Comparison of ENCODE assay signal across 16 cellular contexts in genomic region chr14:101200008-101200649, GRCh38.
"Had no signal": no experiment of that assay in that cellular context is flagged by ENCODE, and none has a peak within 500 bp of the region (broad histone marks: within the 10 kb centered on the region; RNA-seq: fewer than 3 reads in every experiment).

No MANE protein-coding gene starts in this region.

- H3K4me1 Mint-ChIP-seq: activated B cell treated with CpG ODN at 0.5 μM for 24 hours; activated CD4-positive, alpha-beta T cell treated with anti-CD3 and anti-CD28 coated beads, Interleukin-2, amount 10 ng/mL, durations not matched to agents 7 days and 5 days; activated naive CD8-positive, alpha-beta T cell treated with anti-CD3 and anti-CD28 coated beads for 36 hours had no signal

- H3K36me3 ChIP-seq: breast epithelium, heart left ventricle, prostate gland, right lobe of liver, upper lobe of right lung had no signal

- DNase-seq: activated B cell treated with CpG ODN at 0.5 μM for 24 hours; activated CD4-positive, alpha-beta T cell treated with anti-CD3 and anti-CD28 coated beads, Interleukin-2, amount 10 ng/mL, durations not matched to agents 7 days and 5 days; activated gamma-delta T cell; activated naive CD8-positive, alpha-beta T cell treated with anti-CD3 and anti-CD28 coated beads for 36 hours; activated T-cell treated with anti-CD3 and anti-CD28 coated beads, Interleukin-2, amount 50 U/mL, for 24 hours; anterior cingulate cortex; foreskin melanocyte; midbrain; stimulated activated CD4-positive, alpha-beta T cell treated with anti-CD3 and anti-CD28 coated beads, Interleukin-12 subunit alpha, Interleukin-12 subunit beta, amount 100 ng/mL, for 4 hours had no signal

- H3K9me3 ChIP-seq: prostate gland, right lobe of liver, upper lobe of right lung had no signal

- H3K4me3 Mint-ChIP-seq: activated B cell treated with CpG ODN at 0.5 μM for 24 hours; activated CD4-positive, alpha-beta T cell treated with anti-CD3 and anti-CD28 coated beads, Interleukin-2, amount 10 ng/mL, durations not matched to agents 7 days and 5 days; activated naive CD8-positive, alpha-beta T cell treated with anti-CD3 and anti-CD28 coated beads for 36 hours; activated T-cell treated with anti-CD3 and anti-CD28 coated beads, Interleukin-2, amount 50 U/mL, for 24 hours; stimulated activated naive CD8-positive, alpha-beta T cell treated with anti-CD3 and anti-CD28 coated beads, Interleukin-15, Interleukin-2, amounts not matched to agents 100 ng/mL and 50 ng/mL, for 24 hours; T-helper 1 cell treated with Interleukin-12 subunit alpha and Interleukin-12 subunit beta and Interleukin-4 antibody, amounts not matched to agents 30 μg/mL and 1 μg/mL, for 36 hours had no signal

- H3K36me3 Mint-ChIP-seq: activated naive CD8-positive, alpha-beta T cell treated with anti-CD3 and anti-CD28 coated beads for 36 hours had no signal

- ATAC-seq: heart left ventricle, right lobe of liver, upper lobe of right lung had no signal

- H3K27me3 ChIP-seq: breast epithelium, heart left ventricle, right lobe of liver, upper lobe of right lung had no signal

- H3K4me1 ChIP-seq: breast epithelium, heart left ventricle, prostate gland, right lobe of liver, upper lobe of right lung had no signal

- H3K27ac Mint-ChIP-seq: activated B cell treated with CpG ODN at 0.5 μM for 24 hours; activated CD4-positive, alpha-beta T cell treated with anti-CD3 and anti-CD28 coated beads, Interleukin-2, amount 10 ng/mL, durations not matched to agents 7 days and 5 days; activated naive CD8-positive, alpha-beta T cell treated with anti-CD3 and anti-CD28 coated beads for 36 hours; activated T-cell treated with anti-CD3 and anti-CD28 coated beads, Interleukin-2, amount 50 U/mL, for 24 hours; stimulated activated naive CD8-positive, alpha-beta T cell treated with anti-CD3 and anti-CD28 coated beads, Interleukin-15, Interleukin-2, amounts not matched to agents 100 ng/mL and 50 ng/mL, for 24 hours; T-helper 1 cell treated with Interleukin-12 subunit alpha and Interleukin-12 subunit beta and Interleukin-4 antibody, amounts not matched to agents 30 μg/mL and 1 μg/mL, for 36 hours had no signal

- H3K27ac ChIP-seq: breast epithelium, heart left ventricle, prostate gland, right lobe of liver, upper lobe of right lung had no signal

- H3K27me3 Mint-ChIP-seq: activated B cell treated with CpG ODN at 0.5 μM for 24 hours; activated CD4-positive, alpha-beta T cell treated with anti-CD3 and anti-CD28 coated beads, Interleukin-2, amount 10 ng/mL, durations not matched to agents 7 days and 5 days; activated naive CD8-positive, alpha-beta T cell treated with anti-CD3 and anti-CD28 coated beads for 36 hours; activated T-cell treated with anti-CD3 and anti-CD28 coated beads, Interleukin-2, amount 50 U/mL, for 24 hours; stimulated activated naive CD8-positive, alpha-beta T cell treated with anti-CD3 and anti-CD28 coated beads, Interleukin-15, Interleukin-2, amounts not matched to agents 100 ng/mL and 50 ng/mL, for 24 hours had no signal

- H3K4me3 ChIP-seq: breast epithelium, heart left ventricle, prostate gland, right lobe of liver, upper lobe of right lung had no signal
